In genomic region chr3:102525624-102526023, GRCh38 we compare ENCODE assay signal across 18 cellular contexts.
DNase-seq lines count a peak whose midpoint lies in the region; ATAC-seq lines count a peak whose summit lies in the region.
"Had no signal": no experiment of that assay in that cellular context is flagged by ENCODE, and none has a peak within 500 bp of the region (broad histone marks: within the 10 kb centered on the region; RNA-seq: fewer than 3 reads in every experiment).

No MANE protein-coding gene starts in this region.

- no peaks in the 10 kb centered on the region for H3K36me3 ChIP-seq in BLaER1 treated with 17β-estradiol and CSF1 and Interleukin-3, amounts not matched to agents 10 nM and 100 nM
- H3K36me3 ChIP-seq: upper lobe of right lung had no signal

- no peak overlapping the region for H3K4me3 Mint-ChIP-seq in activated T-helper 1 cell treated with anti-CD3 and anti-CD28 coated beads, Interleukin-12 subunit alpha, Interleukin-12 subunit beta, Interleukin-2, Interleukin-4 antibody, amounts not matched to agents 30 ng/mL and 10 ng/mL and 1 ng/mL, durations not matched to agents 14 hours and 24 hours and 36 hours

- intact Hi-C loops in activated T-helper 1 cell treated with anti-CD3 and anti-CD28 coated beads, Interleukin-12 subunit alpha, Interleukin-12 subunit beta, Interleukin-2, Interleukin-4 antibody, amounts not matched to agents 30 ng/mL and 10 ng/mL and 1 ng/mL, durations not matched to agents 14 hours and 24 hours and 36 hours (cut with micrococcal nuclease) = no loop called here

- H3K27me3 Mint-ChIP-seq in activated T-helper 1 cell treated with anti-CD3 and anti-CD28 coated beads, Interleukin-12 subunit alpha, Interleukin-12 subunit beta, Interleukin-2, Interleukin-4 antibody, amounts not matched to agents 30 ng/mL and 10 ng/mL and 1 ng/mL, durations not matched to agents 14 hours and 24 hours and 36 hours (ENCODE audit: insufficient read depth) = peaks cover 2% of the 10 kb centered on the region

- no peaks in the 10 kb centered on the region for H3K27me3 ChIP-seq in BLaER1 treated with 17β-estradiol and CSF1 and Interleukin-3, amounts not matched to agents 10 nM and 100 nM
- H3K27me3 ChIP-seq: upper lobe of right lung had no signal

- no peak overlapping the region for H3K9ac ChIP-seq in BLaER1 treated with 17β-estradiol and CSF1 and Interleukin-3, amounts not matched to agents 10 nM and 100 nM

- H4K20me1 ChIP-seq in BLaER1 treated with 17β-estradiol and CSF1 and Interleukin-3, amounts not matched to agents 10 nM and 100 nM = no peaks in the 10 kb centered on the region

- DNase-seq in NCI-H2081 treated with DMSO at 0.1 percent for 48 hours (lab: John Stamatoyannopoulos, UW) = no peak
- DNase-seq in activated T-helper 1 cell treated with anti-CD3 and anti-CD28 coated beads, Interleukin-12 subunit alpha, Interleukin-12 subunit beta, Interleukin-2, Interleukin-4 antibody, amounts not matched to agents 30 ng/mL and 10 ng/mL and 1 ng/mL, durations not matched to agents 14 hours and 24 hours and 36 hours (ENCODE audit: low spot score) = no peak
- DNase-seq: activated T-cell treated with anti-CD3 and anti-CD28 coated beads, Interleukin-2, amount 50 U/mL, for 48 hours; amygdala; left colon; NCI-H1048; PC-9; stimulated activated CD4-positive, alpha-beta T cell treated with anti-CD3 and anti-CD28 coated beads, Interleukin-2, amount 100 ng/mL, for 24 hours; T-helper 1 cell; upper lobe of right lung had no signal

- ATAC-seq in GM18907 (IDR thresholded peaks at IDR 0.05; ENCODE audit: unreplicated experiment) = peak; percentile 84
- ATAC-seq in HG02678 (IDR thresholded peaks at IDR 0.05; ENCODE audit: unreplicated experiment) = peak; percentile 68
- peak; percentile 81 for ATAC-seq in HG03460 (IDR thresholded peaks at IDR 0.05; ENCODE audit: unreplicated experiment)
- ATAC-seq in GM21825 (IDR thresholded peaks at IDR 0.05; ENCODE audit: unreplicated experiment) = no peak
- no peak for ATAC-seq in HG03095 (IDR thresholded peaks at IDR 0.05; ENCODE audit: unreplicated experiment)
- ATAC-seq: esophagus mucosa, left colon, upper lobe of right lung had no signal

- no peaks in the 10 kb centered on the region for H3K36me3 Mint-ChIP-seq in activated T-helper 1 cell treated with anti-CD3 and anti-CD28 coated beads, Interleukin-12 subunit alpha, Interleukin-12 subunit beta, Interleukin-2, Interleukin-4 antibody, amounts not matched to agents 30 ng/mL and 10 ng/mL and 1 ng/mL, durations not matched to agents 14 hours and 24 hours and 36 hours (ENCODE audit: low read depth)

- H3K4me1 ChIP-seq in BLaER1 treated with 17β-estradiol and CSF1 and Interleukin-3, amounts not matched to agents 10 nM and 100 nM = peaks cover 10 to 16% (median 12%) of the 10 kb centered on the region in 10 experiments; a peak in 17 of 20 replicates
- H3K4me1 ChIP-seq: upper lobe of right lung had no signal

- peak overlapping the region; percentile 0 to 59 (median 42); a peak in 18 of 22 replicates for H3K4me2 ChIP-seq in BLaER1 treated with 17β-estradiol and CSF1 and Interleukin-3, amounts not matched to agents 10 nM and 100 nM
- H3K4me2 ChIP-seq: PC-9 had no signal

- no peak overlapping the region for H3K27ac Mint-ChIP-seq in activated T-helper 1 cell treated with anti-CD3 and anti-CD28 coated beads, Interleukin-12 subunit alpha, Interleukin-12 subunit beta, Interleukin-2, Interleukin-4 antibody, amounts not matched to agents 30 ng/mL and 10 ng/mL and 1 ng/mL, durations not matched to agents 14 hours and 24 hours and 36 hours

- H3K4me3 ChIP-seq in BLaER1 treated with 17β-estradiol and CSF1 and Interleukin-3, amounts not matched to agents 10 nM and 100 nM = no peak overlapping the region
- H3K4me3 ChIP-seq: coronary artery, PC-9, upper lobe of right lung had no signal

- peaks cover 0 to 10% (median 0%) of the 10 kb centered on the region in 11 experiments; a peak in 1 of 22 replicates for H3K9me3 ChIP-seq in BLaER1 treated with 17β-estradiol and CSF1 and Interleukin-3, amounts not matched to agents 10 nM and 100 nM (replicated peaks in 1 of 11)
- H3K9me3 ChIP-seq: upper lobe of right lung had no signal

- peak overlapping the region in 2 of 11 experiments; percentile 16 to 18; a peak in 1 of 22 replicates for H3K27ac ChIP-seq in BLaER1 treated with 17β-estradiol and CSF1 and Interleukin-3, amounts not matched to agents 10 nM and 100 nM
- H3K27ac ChIP-seq: coronary artery, PC-9, upper lobe of right lung had no signal

- no peaks in the 10 kb centered on the region for H3K4me1 Mint-ChIP-seq in activated T-helper 1 cell treated with anti-CD3 and anti-CD28 coated beads, Interleukin-12 subunit alpha, Interleukin-12 subunit beta, Interleukin-2, Interleukin-4 antibody, amounts not matched to agents 30 ng/mL and 10 ng/mL and 1 ng/mL, durations not matched to agents 14 hours and 24 hours and 36 hours (ENCODE audit: low read depth)

- H3K9me3 Mint-ChIP-seq in activated T-helper 1 cell treated with anti-CD3 and anti-CD28 coated beads, Interleukin-12 subunit alpha, Interleukin-12 subunit beta, Interleukin-2, Interleukin-4 antibody, amounts not matched to agents 30 ng/mL and 10 ng/mL and 1 ng/mL, durations not matched to agents 14 hours and 24 hours and 36 hours = no peaks in the 10 kb centered on the region

Comparison
In these comparisons a context has a peak if more than half of its experiments do, and no peak if none do; other contexts are left out.
1. ATAC-seq: peak in GM18907 (single experiment), HG02678 (single experiment) and HG03460 (single experiment); none in GM21825 (single experiment) and HG03095 (single experiment).